ENCODE assay signal across 27 cellular contexts in genomic region chr11:953513-953912, GRCh38. TPM values are rescaled to one million over a fixed set of nuclear protein-coding genes. Genes with fewer than 3 reads are reported as not detected.
DNase-seq lines count a peak whose midpoint lies in the region; ATAC-seq and TF ChIP-seq lines count a peak whose summit lies in the region.
"Had no signal": no experiment of that assay in that cellular context is flagged by ENCODE, and none has a peak within 500 bp of the region (broad histone marks: within the 10 kb centered on the region; RNA-seq: fewer than 3 reads in every experiment).

No MANE protein-coding gene starts in this region.

- H3K27me3 ChIP-seq in Caco-2 (replicated peaks; ENCODE audit: control insufficient read depth, insufficient read depth, low read length), result no peaks in the 10 kb centered on the region
- H3K27me3 ChIP-seq: adrenal gland, breast epithelium, gastroesophageal sphincter, SJCRH30, spleen had no signal

- POLR2A ChIA-PET in Caco-2 (lab: Charles Lee), result interaction anchor here (1.5 kb wide), 1 partner anchor 135 kb away, joined by 4 read pairs; the partner anchor contains the start of gene PNPLA2

- H3K4me1 Mint-ChIP-seq in Caco-2 (ENCODE audit: low read depth, unreplicated experiment) (peaks cover 59% of the 10 kb centered on the region), T-helper 17 cell (peaks cover 26% of the 10 kb centered on the region)

- H3K4me3 Mint-ChIP-seq in Caco-2 (ENCODE audit: unreplicated experiment) (peak overlapping the region; percentile 55), T-helper 17 cell (no peak overlapping the region)
- H3K4me3 Mint-ChIP-seq: CD8-positive, alpha-beta T cell; memory B cell; T-cell had no signal

- no peak for TF ChIP-seq CTCF in Caco-2 (IDR thresholded peaks at IDR 0.05; ENCODE audit: insufficient read depth in 1 of 2, low read depth in 1 of 2, low read length in 1 of 2, severe bottlenecking in 1 of 2, unreplicated experiment in 1 of 2)

- no peaks in the 10 kb centered on the region for H3K27me3 Mint-ChIP-seq in Caco-2 (ENCODE audit: insufficient read depth, unreplicated experiment)
- H3K27me3 Mint-ChIP-seq in T-helper 17 cell, result no peaks in the 10 kb centered on the region
- H3K27me3 Mint-ChIP-seq: memory B cell, T-cell had no signal

- DNase-seq in Caco-2, result no peak
- DNase-seq in T-helper 17 cell, result no peak
- DNase-seq in iPS-NIHi7 (ENCODE audit: extremely low spot score), result peak; percentile 8
- DNase-seq in sciatic nerve (ENCODE audit: low spot score), result no peak
- DNase-seq in NCI-H2171 treated with DMSO at 0.1 percent for 48 hours (lab: John Stamatoyannopoulos, UW), result no peak
- no peak for DNase-seq in AML-193 (lab: John Stamatoyannopoulos, UW)
- DNase-seq: activated CD4-positive, alpha-beta T cell treated with anti-CD3 and anti-CD28 coated beads for 1 hour; activated CD8-positive, alpha-beta memory T cell treated with anti-CD3 and anti-CD28 coated beads for 24 hours; activated T-cell treated with anti-CD3 and anti-CD28 coated beads, Interleukin-2, amount 50 U/mL, for 1 hour; adrenal gland; CD8-positive, alpha-beta T cell; cortex of kidney; DMS53; GF-D8; MM.1S; NCI-H1417; NCI-H2081 treated with DMSO at 0.1 percent for 48 hours; retina; SJCRH30; spleen; stimulated activated CD4-positive, alpha-beta T cell treated with anti-CD3 and anti-CD28 coated beads, Interleukin-4, amount 100 ng/mL, for 1 hour; stimulated activated naive CD4-positive, alpha-beta T cell; T-cell had no signal

- BruUV-seq in Caco-2 (replicated peaks; lab: Mats Ljungman, UMichigan), result no TSS peak

- no peaks in the 10 kb centered on the region for H3K9me3 Mint-ChIP-seq in Caco-2 (ENCODE audit: unreplicated experiment)
- H3K9me3 Mint-ChIP-seq: memory B cell had no signal

- ATAC-seq in T-helper 17 cell (no peak), sciatic nerve (peak; percentile 57), HG03442 (IDR thresholded peaks at IDR 0.05; ENCODE audit: unreplicated experiment) (no peak)
- ATAC-seq: CD8-positive, alpha-beta T cell; gastroesophageal sphincter; T-cell had no signal

- H3K36me3 Mint-ChIP-seq in Caco-2 (ENCODE audit: insufficient read depth, unreplicated experiment) (peaks cover 81% of the 10 kb centered on the region), T-helper 17 cell (ENCODE audit: low read depth) (peaks cover 4% of the 10 kb centered on the region)

- H3K4me1 ChIP-seq in Caco-2, result peaks cover 78% of the 10 kb centered on the region

- H3K27ac Mint-ChIP-seq in Caco-2 (ENCODE audit: unreplicated experiment), result peak overlapping the region; percentile 78
- H3K27ac Mint-ChIP-seq in T-helper 17 cell, result peak overlapping the region; percentile 82

- H3K4me3 ChIP-seq in Caco-2 (ENCODE audit: low read depth, low read length), result no peak overlapping the region
- H3K4me3 ChIP-seq: adrenal gland, breast epithelium, gastroesophageal sphincter, SJCRH30, spleen had no signal

- H3K9me3 ChIP-seq in Caco-2 (peaks cover 13% of the 10 kb centered on the region; the same call in 1 of the 2 replicates), T-helper 17 cell (ENCODE audit: control insufficient read depth, low read length, poor library complexity, severe bottlenecking) (no peaks in the 10 kb centered on the region)
- H3K9me3 ChIP-seq: adrenal gland had no signal

- CTCF ChIA-PET in Caco-2 (lab: Charles Lee), result no interaction called here

- intact Hi-C loops in Caco-2 (cut with micrococcal nuclease; ENCODE audit: unreplicated experiment) (loop anchor here (2.0 kb wide), 1 partner anchor 27 kb away; no protein-coding TSS in a partner anchor), sciatic nerve (cut with DNase I) (no loop called here)

- no peaks in the 10 kb centered on the region for H3K36me3 ChIP-seq in Caco-2 (ENCODE audit: control insufficient read depth, insufficient read depth, low read length)
- H3K36me3 ChIP-seq: breast epithelium had no signal

RNA-seq across cellular contexts. Expression of gene AP2A2, which starts 27.8 kb away (rescaled TPM):
- 122 and 130 TPM in 2 replicates for total RNA-seq in Caco-2 (2022)
- total RNA-seq in T-helper 17 cell, result 10 to 100 TPM; 71.1 to 74.0 TPM
- 119 TPM for total RNA-seq in sciatic nerve

RNA-seq across cellular contexts. Expression of gene CHID1, which starts 42.9 kb away (rescaled TPM):
- 166 and 180 TPM in 2 replicates for total RNA-seq in Caco-2 (2022)
- total RNA-seq in T-helper 17 cell, result 10 to 100 TPM; 23.4 to 28.8 TPM
- total RNA-seq in sciatic nerve, result 59.4 TPM
